ENCODE assay signal across 11 cellular contexts in the genomic region with DNA sequence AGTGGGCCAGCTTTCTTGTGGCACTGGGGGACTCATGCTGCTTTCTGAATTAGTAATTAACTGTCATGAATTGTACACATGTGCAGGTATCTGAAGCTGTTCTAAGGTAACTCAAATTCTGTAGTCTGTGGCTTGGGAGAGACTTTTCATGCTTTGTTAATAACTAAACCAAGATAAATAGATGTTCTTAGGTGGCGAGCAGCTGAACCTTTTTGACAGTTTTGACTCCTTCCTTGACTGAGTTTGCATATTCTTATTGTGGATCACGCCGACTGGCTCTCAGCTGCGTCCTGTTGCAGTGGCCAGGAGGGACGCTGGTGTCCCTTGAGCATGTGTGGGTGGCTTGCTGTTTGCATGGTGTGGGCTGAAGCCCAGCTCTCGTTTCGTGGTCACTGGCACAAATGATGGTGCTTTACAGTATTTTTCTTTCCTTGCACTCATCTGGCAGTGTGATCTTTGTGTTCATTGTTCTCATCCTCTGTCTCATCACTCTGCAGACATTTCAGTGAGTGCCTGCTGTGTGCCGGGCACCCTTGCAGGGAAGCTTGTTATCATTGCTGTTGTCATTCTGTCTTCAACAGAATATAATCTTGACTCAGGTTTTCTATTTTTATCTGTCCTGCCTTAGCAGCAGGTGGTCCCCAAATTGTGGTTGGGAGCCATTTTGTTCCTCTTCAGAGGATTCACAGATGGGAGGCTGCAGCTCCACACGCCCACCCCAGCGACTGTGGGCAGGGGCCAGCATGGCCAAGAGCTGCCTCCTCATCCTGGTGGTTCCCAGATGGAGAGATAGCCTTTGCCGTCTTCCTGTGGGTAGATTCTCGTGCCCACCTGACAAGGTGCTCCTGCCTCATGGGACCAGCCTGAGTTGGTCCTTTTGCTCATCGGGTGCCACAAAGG. TPM values are rescaled to one million over a fixed set of nuclear protein-coding genes. Genes with fewer than 3 reads are reported as not detected.
DNase-seq lines count a peak whose midpoint lies in the region; ATAC-seq and TF ChIP-seq lines count a peak whose summit lies in the region.
"Had no signal": no experiment of that assay in that cellular context is flagged by ENCODE, and none has a peak within 500 bp of the region (broad histone marks: within the 10 kb centered on the region; RNA-seq: fewer than 3 reads in every experiment).

No MANE protein-coding gene starts in this region.

- H3K27me3 ChIP-seq in OCI-LY3 (ENCODE audit: low read depth, low read length): peaks cover 9% of the 10 kb centered on the region; the same call in 1 of the 2 replicates
- no peaks in the 10 kb centered on the region for H3K27me3 ChIP-seq in hepatocyte
- no peaks in the 10 kb centered on the region for H3K27me3 ChIP-seq in breast epithelium
- H3K27me3 ChIP-seq: ovary had no signal

- peak; percentile 44 for ATAC-seq in GM19043 (IDR thresholded peaks at IDR 0.05; ENCODE audit: low read depth, unreplicated experiment)
- peak; percentile 47 for ATAC-seq in HG02852 (IDR thresholded peaks at IDR 0.05; ENCODE audit: unreplicated experiment)

- TF ChIP-seq POLR2A in breast epithelium (IDR thresholded peaks at IDR 0.05): no peak

- TF ChIP-seq CTCF in OCI-LY3 (IDR thresholded peaks at IDR 0.05; ENCODE audit: low read depth, low read length) (no peak), hepatocyte (IDR thresholded peaks at IDR 0.05; ENCODE audit: poor library complexity) (no peak), breast epithelium (IDR thresholded peaks at IDR 0.05) (no peak)

- no peak overlapping the region for H3K9ac ChIP-seq in OCI-LY3 (ENCODE audit: low read length)

- no peaks in the 10 kb centered on the region for H3K9me2 ChIP-seq in hepatocyte (replicated peaks; ENCODE audit: insufficient read depth)

- intact Hi-C loops in breast epithelium (cut with DNase I; ENCODE audit: low total_unique reads): no loop called here

- H3K4me1 ChIP-seq in OCI-LY3 (ENCODE audit: low read length): peaks cover 78% of the 10 kb centered on the region
- no peaks in the 10 kb centered on the region for H3K4me1 ChIP-seq in hepatocyte (ENCODE audit: insufficient read depth)
- H3K4me1 ChIP-seq in breast epithelium: peaks cover 4 to 7% of the 10 kb centered on the region in 2 donors

- 74% methylated on average over 13 of the region's 13 CpGs for WGBS in hepatocyte (ENCODE audit: low lambda C conversion rate, missing lambda C conversion rate)

- H3K4me3 ChIP-seq in GM08714 (ENCODE audit: low read length): peak overlapping the region; percentile 11; the same call in 1 of the 2 replicates
- H3K4me3 ChIP-seq in OCI-LY3 (ENCODE audit: low read length): peak overlapping the region; percentile 25
- no peak overlapping the region for H3K4me3 ChIP-seq in hepatocyte
- no peak overlapping the region for H3K4me3 ChIP-seq in breast epithelium
- H3K4me3 ChIP-seq: ovary had no signal

- no peak overlapping the region for H2AFZ ChIP-seq in OCI-LY3 (ENCODE audit: low read depth, low read length)
- H2AFZ ChIP-seq in hepatocyte: no peak overlapping the region

- H3K9me3 ChIP-seq in OCI-LY3 (ENCODE audit: insufficient read depth, low read length) (no peaks in the 10 kb centered on the region), hepatocyte (ENCODE audit: low read depth) (no peaks in the 10 kb centered on the region), breast epithelium (no peaks in the 10 kb centered on the region)
- H3K9me3 ChIP-seq: ovary had no signal

- H3K36me3 ChIP-seq in OCI-LY3 (replicated peaks; ENCODE audit: low read depth, low read length): peaks cover 54% of the 10 kb centered on the region
- H3K36me3 ChIP-seq in hepatocyte (replicated peaks; ENCODE audit: insufficient read depth, low read depth): no peaks in the 10 kb centered on the region
- no peaks in the 10 kb centered on the region for H3K36me3 ChIP-seq in breast epithelium
- H3K36me3 ChIP-seq: ovary had no signal

- peaks cover 93% of the 10 kb centered on the region for H4K20me1 ChIP-seq in OCI-LY3 (ENCODE audit: insufficient read depth, low read length)
- H4K20me1 ChIP-seq in hepatocyte (ENCODE audit: insufficient read depth, poor library complexity, severe bottlenecking): no peaks in the 10 kb centered on the region

- no peak for DNase-seq in ecto neural progenitor cell (ENCODE audit: low spot score)
- DNase-seq in NCI-H1092 treated with DMSO at 0.1 percent for 48 hours (lab: John Stamatoyannopoulos, UW): no peak
- DNase-seq in hepatocyte (ENCODE audit: low spot score): no peak
- no peak for DNase-seq in breast epithelium (ENCODE audit: low spot score in 2 of 2)
- DNase-seq: NCI-H748 treated with DMSO at 0.1 percent for 48 hours, ovary had no signal

- H3K4me2 ChIP-seq in OCI-LY3 (ENCODE audit: low read length) (peak overlapping the region; percentile 59), hepatocyte (no peak overlapping the region)

- H3K27ac ChIP-seq in OCI-LY3 (ENCODE audit: low read length) (no peak overlapping the region), hepatocyte (no peak overlapping the region), breast epithelium (no peak overlapping the region)
- H3K27ac ChIP-seq: ovary had no signal

- peaks cover 63% of the 10 kb centered on the region for H3K79me2 ChIP-seq in OCI-LY3 (ENCODE audit: low read length)
- H3K79me2 ChIP-seq in hepatocyte: peaks cover 8% of the 10 kb centered on the region

RNA-seq across cellular contexts. Expression of a gene that starts 39.6 kb away (rescaled TPM):
- total RNA-seq in hepatocyte (21.9 and 26.3 TPM in 2 replicates), breast epithelium (10 to 100 TPM; 55.6 to 81.9 (median 59.0) TPM)
- 20.7 and 24.2 TPM in 2 replicates for polyA plus RNA-seq in hepatocyte

RNA-seq across cellular contexts. Expression of a gene that starts 59.7 kb away (rescaled TPM):
- 0.23 and 0.44 TPM in 2 replicates for total RNA-seq in hepatocyte
- polyA plus RNA-seq in hepatocyte: 0.02 TPM in 1 of 2 replicates, not detected in the other
- total RNA-seq in breast epithelium: 10 to 100 TPM in 2 of 3 donors, 1 to 10 TPM in 1; 9.1 to 25.2 (median 13.0) TPM
- total RNA-seq: frontal cortex had no signal

Comparison
In these comparisons a context has a peak if more than half of its experiments do, and no peak if none do; other contexts are left out.
1. H3K4me3 ChIP-seq: peak in GM08714 (single experiment) and OCI-LY3 (single experiment); none in hepatocyte (single experiment) and breast epithelium (0 of 3).